ENCODE assay signal across 1 cellular context in genomic region chr14:99552021-99552553, GRCh38.
A peak's percentile ranks its signal among the peaks of the same experiment; 100 is the strongest.
TF ChIP-seq lines count a peak whose summit lies in the region.

No MANE protein-coding gene starts in this region.

TF ChIP-seq in HepG2, 621 proteins besides CTCF, POLR2A, EP300 and RAD21 (continues in another document):
- TF ChIP-seq ZBTB33 (CRISPR knock-in tag; IDR thresholded peaks at IDR 0.05) (no peak), ZNF282 (IDR thresholded peaks at IDR 0.05; ENCODE audit: partially characterized antibody) (no peak), THAP11 (CRISPR knock-in tag; IDR thresholded peaks at IDR 0.05) (no peak), SKI (IDR thresholded peaks at IDR 0.05; ENCODE audit: partially characterized antibody) (no peak), ZMYM4 (CRISPR knock-in tag; IDR thresholded peaks at IDR 0.05) (no peak), ATF5 (CRISPR knock-in tag; IDR thresholded peaks at IDR 0.05; ENCODE audit: low read depth) (peak; percentile 3; the same call in 1 of the 2 replicates), STAT6 (CRISPR knock-in tag; IDR thresholded peaks at IDR 0.05; ENCODE audit: borderline replicate concordance) (no peak), ZNF781 (CRISPR knock-in tag; IDR thresholded peaks at IDR 0.05; ENCODE audit: borderline replicate concordance, not compliant biosample characterization) (peak; percentile 21), PAX8 (CRISPR knock-in tag; IDR thresholded peaks at IDR 0.05; ENCODE audit: borderline replicate concordance) (peak; percentile 15; the same call in 1 of the 2 replicates), ZNF430 (CRISPR knock-in tag; IDR thresholded peaks at IDR 0.05) (no peak), ZNF766 (CRISPR knock-in tag; IDR thresholded peaks at IDR 0.05; ENCODE audit: borderline replicate concordance) (no peak), SRSF1 (optimal IDR thresholded peaks at IDR 0.05; ENCODE audit: low read depth, low read length) (peak; percentile 35), ZFP41 (CRISPR knock-in tag; IDR thresholded peaks at IDR 0.05; ENCODE audit: borderline replicate concordance) (no peak), ZNF619 (CRISPR knock-in tag; IDR thresholded peaks at IDR 0.05) (no peak), FLYWCH1 (CRISPR knock-in tag; IDR thresholded peaks at IDR 0.05) (no peak), KDM5B (CRISPR knock-in tag; IDR thresholded peaks at IDR 0.05; ENCODE audit: borderline replicate concordance) (no peak), ZNF674 (CRISPR knock-in tag; IDR thresholded peaks at IDR 0.05; ENCODE audit: low read depth) (0 out of 2 replicates have a peak, but pooled peaks have one; percentile 41), ETS1 (CRISPR knock-in tag; IDR thresholded peaks at IDR 0.05) (no peak), SSRP1 (CRISPR knock-in tag; IDR thresholded peaks at IDR 0.05) (no peak), KDM2A (CRISPR knock-in tag; IDR thresholded peaks at IDR 0.05; ENCODE audit: borderline replicate concordance, low read depth) (no peak), PREB (CRISPR knock-in tag; IDR thresholded peaks at IDR 0.05) (no peak), DNMT3B (CRISPR knock-in tag; conservative IDR thresholded peaks at IDR 0.05) (no peak), BRCA1 (CRISPR knock-in tag; IDR thresholded peaks at IDR 0.05) (no peak), ZNF670 (CRISPR knock-in tag; IDR thresholded peaks at IDR 0.05; ENCODE audit: borderline replicate concordance) (peak; percentile 6; the same call in 1 of the 2 replicates), ZNF256 (CRISPR knock-in tag; conservative IDR thresholded peaks at IDR 0.05) (no peak), ZNF143 (CRISPR knock-in tag; IDR thresholded peaks at IDR 0.05) (no peak), HOXA5 (CRISPR knock-in tag; IDR thresholded peaks at IDR 0.05) (no peak), NR1H2 (CRISPR knock-in tag; IDR thresholded peaks at IDR 0.05; ENCODE audit: borderline replicate concordance, low read depth) (0 out of 2 replicates have a peak, but pooled peaks have one; percentile 6), ATM (IDR thresholded peaks at IDR 0.05; ENCODE audit: borderline replicate concordance) (no peak), ATF7 (IDR thresholded peaks at IDR 0.05) (no peak), ATF7 (CRISPR knock-in tag; IDR thresholded peaks at IDR 0.05) (no peak), RAD51 (IDR thresholded peaks at IDR 0.05; ENCODE audit: borderline replicate concordance) (no peak), TGIF2 (CRISPR knock-in tag; IDR thresholded peaks at IDR 0.05) (no peak), RELA (CRISPR knock-in tag; IDR thresholded peaks at IDR 0.05) (no peak), ZNF816 (CRISPR knock-in tag; IDR thresholded peaks at IDR 0.05; ENCODE audit: borderline replicate concordance) (0 out of 2 replicates have a peak, but pooled peaks have one; percentile 6), ZNF225 (CRISPR knock-in tag; IDR thresholded peaks at IDR 0.05) (0 out of 2 replicates have a peak, but pooled peaks have one; percentile 12), ZNF550 (CRISPR knock-in tag; IDR thresholded peaks at IDR 0.05; ENCODE audit: borderline replicate concordance) (no peak), ZNF570 (CRISPR knock-in tag; IDR thresholded peaks at IDR 0.05; ENCODE audit: borderline replicate concordance) (no peak), ZNF616 (CRISPR knock-in tag; IDR thresholded peaks at IDR 0.05; ENCODE audit: low read depth) (0 out of 2 replicates have a peak, but pooled peaks have one; percentile 5), ONECUT2 (CRISPR knock-in tag; IDR thresholded peaks at IDR 0.05) (no peak), CBX1 (IDR thresholded peaks at IDR 0.05; ENCODE audit: low read depth) (no peak), ZNF572 (CRISPR knock-in tag; IDR thresholded peaks at IDR 0.05) (no peak; the same call in 1 of the 2 replicates), MAFG (CRISPR knock-in tag; IDR thresholded peaks at IDR 0.05) (no peak), ZNF343 (CRISPR knock-in tag; IDR thresholded peaks at IDR 0.05) (peak; percentile 13; the same call in 1 of the 2 replicates), SNRNP70 (IDR thresholded peaks at IDR 0.05; ENCODE audit: low read depth, low read length) (no peak), DNMT1 (CRISPR knock-in tag; IDR thresholded peaks at IDR 0.05) (no peak), FOXP1 (IDR thresholded peaks at IDR 0.05) (no peak), FOXP1 (CRISPR knock-in tag; IDR thresholded peaks at IDR 0.05) (no peak), RBM39 (IDR thresholded peaks at IDR 0.05; ENCODE audit: low read depth, low read length, poor library complexity, severe bottlenecking) (no peak), ZNF530 (CRISPR knock-in tag; IDR thresholded peaks at IDR 0.05; ENCODE audit: low read depth) (no peak), GLMP (CRISPR knock-in tag; IDR thresholded peaks at IDR 0.05; ENCODE audit: borderline replicate concordance) (no peak), ZNF33A (CRISPR knock-in tag; IDR thresholded peaks at IDR 0.05; ENCODE audit: borderline replicate concordance) (peak; percentile 87), TIGD3 (CRISPR knock-in tag; IDR thresholded peaks at IDR 0.05; ENCODE audit: borderline replicate concordance) (no peak), ZNF660 (CRISPR knock-in tag; IDR thresholded peaks at IDR 0.05; ENCODE audit: borderline replicate concordance, low read depth) (no peak), SALL1 (CRISPR knock-in tag; IDR thresholded peaks at IDR 0.05) (no peak), ZNF850 (CRISPR knock-in tag; conservative IDR thresholded peaks at IDR 0.05) (0 out of 2 replicates have a peak, but pooled peaks have one; percentile 89), MBNL3 (CRISPR knock-in tag; conservative IDR thresholded peaks at IDR 0.05) (no peak), ZNF839 (CRISPR knock-in tag; IDR thresholded peaks at IDR 0.05; ENCODE audit: borderline replicate concordance) (0 out of 2 replicates have a peak, but pooled peaks have one; percentile 1), EED (CRISPR knock-in tag; IDR thresholded peaks at IDR 0.05) (peak; percentile 64; the same call in 1 of the 2 replicates), ZNF720 (CRISPR knock-in tag; IDR thresholded peaks at IDR 0.05) (no peak), RARG (CRISPR knock-in tag; IDR thresholded peaks at IDR 0.05; ENCODE audit: low read depth) (0 out of 2 replicates have a peak, but pooled peaks have one; percentile 46), SP140L (CRISPR knock-in tag; IDR thresholded peaks at IDR 0.05; ENCODE audit: borderline replicate concordance) (no peak), MIXL1 (CRISPR knock-in tag; IDR thresholded peaks at IDR 0.05) (no peak), ZNF451 (CRISPR knock-in tag; IDR thresholded peaks at IDR 0.05) (no peak), ZNF326 (CRISPR knock-in tag; IDR thresholded peaks at IDR 0.05; ENCODE audit: borderline replicate concordance) (no peak), HMGXB3 (CRISPR knock-in tag; IDR thresholded peaks at IDR 0.05; ENCODE audit: borderline replicate concordance) (no peak)
